8 cellular contexts compared by ENCODE assay signal in genomic region chr6:26439552-26440125, GRCh38. TPM values are rescaled to one million over a fixed set of nuclear protein-coding genes. Genes with fewer than 3 reads are reported as not detected.
DNase-seq lines count a peak whose midpoint lies in the region; ATAC-seq, FAIRE-seq and TF ChIP-seq lines count a peak whose summit lies in the region.

No MANE protein-coding gene starts in this region.

- H3K9ac ChIP-seq in astrocyte (ENCODE audit: low read length): peak overlapping the region; percentile 89

- peaks cover 3% of the 10 kb centered on the region for H3K4me1 Mint-ChIP-seq in astrocyte (ENCODE audit: low read depth, unreplicated experiment)

- peak overlapping the region; percentile 95 for H3K4me2 ChIP-seq in astrocyte (ENCODE audit: low read length)

- no peak for FAIRE-seq in astrocyte (lab: Jason Lieb, UNC)

- peaks cover 8% of the 10 kb centered on the region for H3K36me3 Mint-ChIP-seq in astrocyte (ENCODE audit: low read depth, unreplicated experiment)

- no peaks in the 10 kb centered on the region for H3K9me3 ChIP-seq in right atrium auricular region
- no peaks in the 10 kb centered on the region for H3K9me3 ChIP-seq in astrocyte (ENCODE audit: insufficient read depth, low read depth, low read length)
- no peaks in the 10 kb centered on the region for H3K9me3 ChIP-seq in mononuclear cell (ENCODE audit: low read depth, low read length)
- no peaks in the 10 kb centered on the region for H3K9me3 ChIP-seq in vagina

- H3K36me3 ChIP-seq in right atrium auricular region: no peaks in the 10 kb centered on the region
- no peaks in the 10 kb centered on the region for H3K36me3 ChIP-seq in astrocyte (ENCODE audit: insufficient read depth, low read length)
- peaks cover 0 to 4% of the 10 kb centered on the region in 2 donors for H3K36me3 ChIP-seq in vagina

- no peaks in the 10 kb centered on the region for H3K79me2 ChIP-seq in astrocyte (ENCODE audit: insufficient read depth, low read length)

- ATAC-seq in GM19351 (IDR thresholded peaks at IDR 0.05; ENCODE audit: unreplicated experiment) (no peak), GM18909 (IDR thresholded peaks at IDR 0.05; ENCODE audit: poor library complexity, unreplicated experiment) (no peak)

- peaks cover 4% of the 10 kb centered on the region for H3K9me3 Mint-ChIP-seq in astrocyte (ENCODE audit: unreplicated experiment)

- no peak for DNase-seq in right atrium auricular region (ENCODE audit: low spot score)
- DNase-seq in cardiac septum (ENCODE audit: low spot score): no peak
- no peak for DNase-seq in astrocyte (ENCODE audit: low read depth)
- DNase-seq in vagina (ENCODE audit: extremely low spot score in 2 of 2): no peak
- no peak for DNase-seq in AG08396 (ENCODE audit: low spot score)

- H3K4me3 Mint-ChIP-seq in astrocyte (ENCODE audit: unreplicated experiment): peak overlapping the region; percentile 35

- no peaks in the 10 kb centered on the region for H3K27me3 ChIP-seq in right atrium auricular region
- H3K27me3 ChIP-seq in astrocyte (ENCODE audit: insufficient read depth, low read length): no peaks in the 10 kb centered on the region
- no peaks in the 10 kb centered on the region for H3K27me3 ChIP-seq in mononuclear cell (ENCODE audit: insufficient read depth, low read length)
- H3K27me3 ChIP-seq in vagina: no peaks in the 10 kb centered on the region

- no peak for TF ChIP-seq CTCF in right atrium auricular region (IDR thresholded peaks at IDR 0.05)
- TF ChIP-seq CTCF in astrocyte (IDR thresholded peaks at IDR 0.05; ENCODE audit: insufficient read depth, low read depth, low read length): no peak
- no peak for TF ChIP-seq CTCF in vagina (IDR thresholded peaks at IDR 0.05)

- H3K27ac ChIP-seq in right atrium auricular region (peak overlapping the region; percentile 63 to 86), astrocyte (ENCODE audit: low read depth, low read length) (peak overlapping the region; percentile 92), vagina (peak overlapping the region; percentile 86)

- no peaks in the 10 kb centered on the region for H4K20me1 ChIP-seq in astrocyte (ENCODE audit: insufficient read depth, low read length)

- H3K4me1 ChIP-seq in right atrium auricular region: peaks cover 0 to 18% of the 10 kb centered on the region in 2 donors
- peaks cover 7% of the 10 kb centered on the region for H3K4me1 ChIP-seq in astrocyte (ENCODE audit: insufficient read depth, low read length)
- H3K4me1 ChIP-seq in mononuclear cell (ENCODE audit: insufficient read depth, low read length): peaks cover 21% of the 10 kb centered on the region
- peaks cover 28% of the 10 kb centered on the region for H3K4me1 ChIP-seq in vagina

- peak overlapping the region; percentile 7 for H3K27ac Mint-ChIP-seq in astrocyte (ENCODE audit: unreplicated experiment)

- H2AFZ ChIP-seq in astrocyte (ENCODE audit: low read depth, low read length): peak overlapping the region; percentile 87

- H3K4me3 ChIP-seq in right atrium auricular region (peak overlapping the region; percentile 46 to 55), astrocyte (ENCODE audit: insufficient read depth, low read depth, low read length) (peak overlapping the region; percentile 81), mononuclear cell (ENCODE audit: low read length) (peak overlapping the region; percentile 69), vagina (peak overlapping the region; percentile 49 to 51)

- no peaks in the 10 kb centered on the region for H3K27me3 Mint-ChIP-seq in astrocyte (ENCODE audit: low read depth, unreplicated experiment)

- TF ChIP-seq POLR2A in vagina (IDR thresholded peaks at IDR 0.05): no peak

- intact Hi-C loops in cardiac septum (cut with DNase I): no loop called here
- intact Hi-C loops in vagina (cut with DNase I): no loop called here

RNA-seq across cellular contexts. Expression of gene BTN3A3, which starts 0.7 kb away (rescaled TPM):
- total RNA-seq in right atrium auricular region: 1 to 10 TPM; 5.6 to 8.7 TPM
- 8.5 TPM for total RNA-seq in cardiac septum
- 4.7 and 6.2 TPM in 2 replicates for total RNA-seq in astrocyte
- 19.4 TPM for total RNA-seq in mononuclear cell
- total RNA-seq in vagina: 13.0 TPM

RNA-seq across cellular contexts. Expression of gene BTN2A1, which starts 18.1 kb away (rescaled TPM):
- total RNA-seq in right atrium auricular region: 10 to 100 TPM in 1 of 2 donors, 1 to 10 TPM in 1; 7.6 to 13.9 TPM
- total RNA-seq in cardiac septum: 15.7 TPM
- 50.4 and 51.5 TPM in 2 replicates for total RNA-seq in astrocyte
- 11.1 TPM for total RNA-seq in mononuclear cell
- total RNA-seq in vagina: 18.4 TPM

RNA-seq across cellular contexts. Expression of gene BTN3A1, which starts 37.6 kb away (rescaled TPM):
- 1 to 10 TPM; 3.6 to 6.6 TPM for total RNA-seq in right atrium auricular region
- 7.4 TPM for total RNA-seq in cardiac septum
- total RNA-seq in astrocyte: 22.2 and 29.9 TPM in 2 replicates
- total RNA-seq in mononuclear cell: 51.2 TPM
- 16.7 TPM for total RNA-seq in vagina

RNA-seq across cellular contexts. Expression of gene BTN2A2, which starts 56.7 kb away (rescaled TPM):
- total RNA-seq in right atrium auricular region (1 to 10 TPM; 2.6 to 4.4 TPM), cardiac septum (2.8 TPM), astrocyte (19.9 and 25.1 TPM in 2 replicates), mononuclear cell (29.2 TPM), vagina (6.1 TPM)
